13 cellular contexts compared by ENCODE assay signal in the genomic region with DNA sequence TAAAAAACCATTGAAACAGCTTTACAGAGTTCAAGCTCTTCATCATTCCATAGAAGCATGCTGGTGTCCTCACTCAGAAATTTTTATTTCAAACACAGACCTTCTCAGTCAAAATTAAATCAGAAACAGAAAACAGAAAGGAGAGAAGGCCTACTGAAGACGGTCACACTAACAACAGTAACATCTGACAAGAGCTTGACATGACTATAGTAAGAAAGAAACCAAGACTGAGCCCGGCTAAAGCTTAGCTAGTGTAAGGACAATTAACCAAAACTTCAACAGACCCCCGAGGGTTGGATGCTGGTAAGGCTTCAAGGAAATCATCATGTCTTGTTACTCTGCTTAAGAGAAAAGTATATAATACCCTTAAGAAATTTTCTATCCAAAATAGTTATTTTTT. TPM values are rescaled to one million over a fixed set of nuclear protein-coding genes. Genes with fewer than 3 reads are reported as not detected.
DNase-seq lines count a peak whose midpoint lies in the region; ATAC-seq, FAIRE-seq and TF ChIP-seq lines count a peak whose summit lies in the region.
"Had no signal": no experiment of that assay in that cellular context is flagged by ENCODE, and none has a peak within 500 bp of the region (broad histone marks: within the 10 kb centered on the region; RNA-seq: fewer than 3 reads in every experiment).

No MANE protein-coding gene starts in this region.

- intact Hi-C loops in IMR-90 (cut with micrococcal nuclease) = no loop called here
- intact Hi-C loops in aorta (cut with DNase I) = no loop called here

- TF ChIP-seq POLR2A in IMR-90 (IDR thresholded peaks at IDR 0.05; ENCODE audit: low read depth, low read length) = no peak

- no peak for TF ChIP-seq RAD21 in IMR-90 (IDR thresholded peaks at IDR 0.05; ENCODE audit: low read length)

- H4K5ac ChIP-seq in IMR-90 (ENCODE audit: low read depth, low read length) = no peak overlapping the region

- H3K27ac ChIP-seq in CD8-positive, alpha-beta memory T cell (ENCODE audit: low read depth, low read length) = no peak overlapping the region
- no peak overlapping the region for H3K27ac ChIP-seq in IMR-90 (ENCODE audit: insufficient read depth, low read length)
- H3K27ac ChIP-seq in aorta (ENCODE audit: low read depth in 1 of 2, low read length in 2 of 2) = no peak overlapping the region
- H3K27ac ChIP-seq: HL-60, RWPE1 had no signal

- no peak for DNase-seq in CD8-positive, alpha-beta memory T cell
- no peak for DNase-seq in GM19239 (ENCODE audit: insufficient read length, low spot score)
- no peak for DNase-seq in IMR-90
- DNase-seq in RCC 7860 (ENCODE audit: low spot score) = no peak
- DNase-seq in HK-2 (ENCODE audit: unreplicated experiment) = no peak
- no peak for DNase-seq in mesenteric fat pad (ENCODE audit: low spot score)
- no peak for DNase-seq in aorta
- DNase-seq: activated naive CD8-positive, alpha-beta T cell treated with anti-CD3 and anti-CD28 coated beads, Interleukin-2, amount 10 ng/mL, durations not matched to agents 7 days and 5 days; NCI-H1694 had no signal

- H4K8ac ChIP-seq in IMR-90 (ENCODE audit: low read depth in 2 of 2, low read length in 2 of 2) = no peak overlapping the region

- H3K27ac Mint-ChIP-seq in CD8-positive, alpha-beta memory T cell = peak overlapping the region; percentile 47 to 92 (median 72)
- H3K27ac Mint-ChIP-seq: activated naive CD8-positive, alpha-beta T cell treated with anti-CD3 and anti-CD28 coated beads, Interleukin-2, amount 10 ng/mL, durations not matched to agents 7 days and 5 days; endodermal cell had no signal

- H3K9me3 Mint-ChIP-seq in CD8-positive, alpha-beta memory T cell = no peaks in the 10 kb centered on the region
- H3K9me3 Mint-ChIP-seq: activated naive CD8-positive, alpha-beta T cell treated with anti-CD3 and anti-CD28 coated beads, Interleukin-2, amount 10 ng/mL, durations not matched to agents 7 days and 5 days; endodermal cell had no signal

- FAIRE-seq in GM19239 (lab: Jason Lieb, UNC) (peak; percentile 78), RCC 7860 (lab: Jason Lieb, UNC) (no peak)

- peaks cover 29% of the 10 kb centered on the region for H4K20me1 ChIP-seq in IMR-90 (ENCODE audit: insufficient read depth, low read length)

- peaks cover 76 to 95% (median 90%) of the 10 kb centered on the region in 3 donors for H3K4me1 Mint-ChIP-seq in CD8-positive, alpha-beta memory T cell

- H2AK9ac ChIP-seq in IMR-90 (replicated peaks; ENCODE audit: low read depth, low read length, poor library complexity) = no peak overlapping the region

- H3K4me3 Mint-ChIP-seq in CD8-positive, alpha-beta memory T cell = peak overlapping the region in 4 of 7 donors; percentile 24 to 49 (median 42)
- H3K4me3 Mint-ChIP-seq: activated naive CD8-positive, alpha-beta T cell treated with anti-CD3 and anti-CD28 coated beads, Interleukin-2, amount 10 ng/mL, durations not matched to agents 7 days and 5 days; endodermal cell had no signal

- TF ChIP-seq CTCF in IMR-90 (conservative IDR thresholded peaks at IDR 0.05; ENCODE audit: low read depth, low read length) = no peak

- no peak overlapping the region for H2AFZ ChIP-seq in IMR-90 (replicated peaks; ENCODE audit: low read length, poor library complexity)

- no CpG with 5 or more reads among the region's 3 CpGs for WGBS in IMR-90 (ENCODE audit: extremely low coverage in 2 of 2, insufficient read length in 1 of 2), 2 experiments
- WGBS in aorta, 2 donors = 85 to 86% methylated on average over 3 of the region's 3 CpGs

- H2BK5ac ChIP-seq in IMR-90 (ENCODE audit: low read depth, low read length, poor library complexity, severe bottlenecking) = no peak overlapping the region

- H3K4me2 ChIP-seq in IMR-90 (ENCODE audit: low read depth, low read length) = peak overlapping the region; percentile 33; the same call in 1 of the 2 replicates

- no TSS peak for BruUV-seq in IMR-90 (replicated peaks; lab: Mats Ljungman, UMichigan)

- no peak overlapping the region for H4K91ac ChIP-seq in IMR-90 (ENCODE audit: insufficient read depth, low read depth, low read length)

- H2BK15ac ChIP-seq in IMR-90 (ENCODE audit: low read depth, low read length) = no peak overlapping the region

- H3K23ac ChIP-seq in IMR-90 (ENCODE audit: low read depth, low read length) = peak overlapping the region; percentile 52; the same call in 1 of the 2 replicates

- no peak overlapping the region for H3K4me3 ChIP-seq in CD8-positive, alpha-beta memory T cell (ENCODE audit: low read length)
- H3K4me3 ChIP-seq in IMR-90 (ENCODE audit: insufficient read depth, low read depth, low read length) (no peak overlapping the region), aorta (ENCODE audit: low read length in 2 of 2) (no peak overlapping the region)

- no peaks in the 10 kb centered on the region for H3K9me3 ChIP-seq in CD8-positive, alpha-beta memory T cell (ENCODE audit: low read length)
- H3K9me3 ChIP-seq in IMR-90 (ENCODE audit: control insufficient read depth, insufficient read depth, low read length) = no peaks in the 10 kb centered on the region
- no peaks in the 10 kb centered on the region for H3K9me3 ChIP-seq in aorta (ENCODE audit: control insufficient read depth, low read length)

- H3K36me3 Mint-ChIP-seq in CD8-positive, alpha-beta memory T cell = peaks cover 4 to 22% (median 6%) of the 10 kb centered on the region in 3 donors

- no peak overlapping the region for H3K56ac ChIP-seq in IMR-90 (ENCODE audit: extremely low read depth, insufficient read depth, low read length)

- no peak overlapping the region for H2AK5ac ChIP-seq in IMR-90 (ENCODE audit: low read depth, low read length)

- CTCF ChIA-PET in CD8-positive, alpha-beta memory T cell (lab: Charles Lee) = no interaction called here
- CTCF ChIA-PET in IMR-90 (lab: Yijun Ruan, JAX) = interaction anchor here (1.6 kb wide), 1 partner anchor 9 kb away, joined by 3 read pairs; no protein-coding TSS in a partner anchor

- peaks cover 2% of the 10 kb centered on the region for H3K9me1 ChIP-seq in IMR-90 (ENCODE audit: insufficient read depth, low read length)

- in situ Hi-C loops in IMR-90 (cut with MboI; ENCODE audit: low sequenced_read_pairs) = no loop called here

- ATAC-seq in HG02759 (IDR thresholded peaks at IDR 0.05; ENCODE audit: unreplicated experiment) (peak; percentile 45), IMR-90 (ENCODE audit: low read depth) (no peak), aorta (ENCODE audit: low FRiP score) (no peak)

- no peak overlapping the region for H2BK20ac ChIP-seq in IMR-90 (ENCODE audit: low read depth, low read length)

- H3K36me3 ChIP-seq in CD8-positive, alpha-beta memory T cell (ENCODE audit: insufficient read depth, low read length) = no peaks in the 10 kb centered on the region
- H3K36me3 ChIP-seq in IMR-90 (ENCODE audit: control insufficient read depth, insufficient read depth, low read length) (no peaks in the 10 kb centered on the region), aorta (ENCODE audit: control insufficient read depth in 1 of 2, insufficient read depth in 2 of 2, low read length in 1 of 2) (no peaks in the 10 kb centered on the region)

- dilution Hi-C loops in IMR-90 (cut with HindIII; ENCODE audit: low sequenced_read_pairs, unreplicated experiment) = no loop called here

- H3K27me3 ChIP-seq in CD8-positive, alpha-beta memory T cell (ENCODE audit: insufficient read depth, low read length, poor library complexity, severe bottlenecking) = no peaks in the 10 kb centered on the region
- H3K27me3 ChIP-seq in IMR-90 (ENCODE audit: control insufficient read depth, insufficient read depth, low read length) = no peaks in the 10 kb centered on the region
- H3K27me3 ChIP-seq in aorta (ENCODE audit: control insufficient read depth in 1 of 2, insufficient read depth in 2 of 2, low read length in 1 of 2) = no peaks in the 10 kb centered on the region

- no peaks in the 10 kb centered on the region for H3K27me3 Mint-ChIP-seq in CD8-positive, alpha-beta memory T cell
- H3K27me3 Mint-ChIP-seq: activated naive CD8-positive, alpha-beta T cell treated with anti-CD3 and anti-CD28 coated beads, Interleukin-2, amount 10 ng/mL, durations not matched to agents 7 days and 5 days had no signal

- H3K79me1 ChIP-seq in IMR-90 (ENCODE audit: low read depth in 1 of 2, low read length in 2 of 2) = peaks cover 22 to 62% of the 10 kb centered on the region in 2 experiments

- H3K9ac ChIP-seq in IMR-90 (ENCODE audit: low read depth, low read length) = no peak overlapping the region

- H3K14ac ChIP-seq in IMR-90 (replicated peaks; ENCODE audit: low read depth, low read length) = no peak overlapping the region

- H3K18ac ChIP-seq in IMR-90 (ENCODE audit: low read depth, low read length) = no peak overlapping the region

- H2BK120ac ChIP-seq in IMR-90 (ENCODE audit: low read depth, low read length) = no peak overlapping the region

- POLR2A ChIA-PET in CD8-positive, alpha-beta memory T cell (lab: Charles Lee) = no interaction called here
- POLR2A ChIA-PET in IMR-90 (lab: Charles Lee; ENCODE audit: unreplicated experiment) = no interaction called here

- no peak overlapping the region for H3K4ac ChIP-seq in IMR-90 (ENCODE audit: low read depth, low read length)

- H3K4me1 ChIP-seq in CD8-positive, alpha-beta memory T cell (ENCODE audit: insufficient read depth, low read length) = peaks cover 64% of the 10 kb centered on the region
- H3K4me1 ChIP-seq in IMR-90 (ENCODE audit: control insufficient read depth, insufficient read depth, low read length) (0 out of 2 replicates have a peak, but pooled peaks cover 2% of the 10 kb centered on the region), aorta (ENCODE audit: control insufficient read depth in 1 of 2, insufficient read depth in 2 of 2, low read length in 2 of 2) (peaks cover 0 to 2% of the 10 kb centered on the region in 2 donors)

TF ChIP-seq in IMR-90, 13 proteins besides CTCF, POLR2A, EP300 and RAD21 (continues in another document):
- TF ChIP-seq MXI1 (IDR thresholded peaks at IDR 0.05; ENCODE audit: borderline replicate concordance, low read depth, low read length) = no peak
- TF ChIP-seq CHD1 (IDR thresholded peaks at IDR 0.05; ENCODE audit: low read depth, low read length) = no peak
- TF ChIP-seq BHLHE40 (IDR thresholded peaks at IDR 0.05; ENCODE audit: low read depth, low read length) = no peak
- no peak for TF ChIP-seq USF2 (IDR thresholded peaks at IDR 0.05; ENCODE audit: low read depth, low read length)
- TF ChIP-seq SMC3 (IDR thresholded peaks at IDR 0.05; ENCODE audit: low read depth, low read length) = no peak

RNA-seq across cellular contexts. Expression of gene MTPN, which starts 38.6 kb away (rescaled TPM):
- 100 to 1,000 TPM; 143 to 147 TPM for total RNA-seq in CD8-positive, alpha-beta memory T cell
- 101 TPM for polyA plus RNA-seq in CD8-positive, alpha-beta memory T cell
- total RNA-seq in IMR-90 (2012; rRNA removed) (58.8 and 107 TPM in 2 replicates), mesenteric fat pad (103 TPM), aorta (10 to 100 TPM; 89.3 to 92.6 TPM)
- polyA plus RNA-seq in IMR-90 (2012; rRNA removed) (89.6 and 94.4 TPM in 2 replicates), aorta (10 to 100 TPM; 63.0 to 88.8 TPM)
- polyA plus RNA-seq in IMR-90 (2012; cell fraction: cytosol; rRNA removed) = 13.3 and 19.2 TPM in 2 replicates
- polyA plus RNA-seq in IMR-90 (2012; cell fraction: nucleus; rRNA removed; ENCODE audit: low replicate concordance) = 2.9 and 20.3 TPM in 2 replicates
